Comparison of ENCODE assay signal across 9 cellular contexts in genomic region chr10:97632949-97633884, GRCh38. TPM values are rescaled to one million over a fixed set of nuclear protein-coding genes. Genes with fewer than 3 reads are reported as not detected.
DNase-seq lines count a peak whose midpoint lies in the region; ATAC-seq and TF ChIP-seq lines count a peak whose summit lies in the region.
"Had no signal": no experiment of that assay in that cellular context is flagged by ENCODE, and none has a peak within 500 bp of the region (broad histone marks: within the 10 kb centered on the region; RNA-seq: fewer than 3 reads in every experiment).

Gene MORN4, minus strand, starts transcription at chr10:97633500. Its CDS starts 13,847 bp downstream, at chr10:97619653.

- no peaks in the 10 kb centered on the region for H3K36me3 ChIP-seq in BE2C
- H3K36me3 ChIP-seq in duodenal mucosa (ENCODE audit: control insufficient read depth in 1 of 2, insufficient read depth in 2 of 2, low read length in 2 of 2), result no peaks in the 10 kb centered on the region

- DNase-seq in BE2C (peak; percentile 94), NCI-H748 (lab: John Stamatoyannopoulos, UW; ENCODE audit: unreplicated experiment) (peak; percentile 93), lower leg skin (ENCODE audit: low spot score in 2 of 2) (peak; percentile 93 to 99)
- DNase-seq in activated CD8-positive, alpha-beta T cell treated with anti-CD3 and anti-CD28 coated beads for 36 hours, result peak; percentile 93
- peak; percentile 94 for DNase-seq in stimulated activated CD4-positive, alpha-beta T cell treated with anti-CD3 and anti-CD28 coated beads, Interleukin-4, amount 100 ng/mL, for 24 hours

- H3K36me3 Mint-ChIP-seq in activated CD8-positive, alpha-beta T cell treated with anti-CD3 and anti-CD28 coated beads for 36 hours (ENCODE audit: low read depth), result no peaks in the 10 kb centered on the region

- intact Hi-C loops in activated CD8-positive, alpha-beta T cell treated with anti-CD3 and anti-CD28 coated beads for 36 hours (cut with micrococcal nuclease), result no loop called here
- intact Hi-C loops in lower leg skin (cut with DNase I; ENCODE audit: low total_unique reads), result no loop called here

- H3K4me3 Mint-ChIP-seq in activated CD8-positive, alpha-beta T cell treated with anti-CD3 and anti-CD28 coated beads for 36 hours, result peak within 1 kb of the TSS; percentile 93

- 2 to 4% methylated on average over 56 of the region's 62 CpGs for WGBS in lower leg skin, 2 donors

- H3K4me1 Mint-ChIP-seq in activated CD8-positive, alpha-beta T cell treated with anti-CD3 and anti-CD28 coated beads for 36 hours (ENCODE audit: low read depth), result peaks cover 14% of the 10 kb centered on the region

- POLR2A ChIA-PET in activated CD8-positive, alpha-beta T cell treated with anti-CD3 and anti-CD28 coated beads for 36 hours (lab: Charles Lee), result no interaction called here

- H3K4me1 ChIP-seq in BE2C (no peaks in the 10 kb centered on the region), duodenal mucosa (ENCODE audit: control insufficient read depth in 1 of 2, insufficient read depth in 2 of 2, low read length in 2 of 2) (peaks cover 8 to 11% of the 10 kb centered on the region in 2 donors)

- no peaks in the 10 kb centered on the region for H3K9me3 Mint-ChIP-seq in activated CD8-positive, alpha-beta T cell treated with anti-CD3 and anti-CD28 coated beads for 36 hours

- peak within 1 kb of the TSS; percentile 84 for H3K27ac Mint-ChIP-seq in activated CD8-positive, alpha-beta T cell treated with anti-CD3 and anti-CD28 coated beads for 36 hours

- H3K27me3 ChIP-seq in BE2C, result no peaks in the 10 kb centered on the region
- H3K27me3 ChIP-seq in duodenal mucosa (ENCODE audit: control insufficient read depth in 1 of 2, insufficient read depth in 2 of 2, low read length in 2 of 2), result no peaks in the 10 kb centered on the region

- ATAC-seq in GM19324 (IDR thresholded peaks at IDR 0.05; ENCODE audit: low FRiP score, unreplicated experiment) (peak; percentile 99), HG03457 (IDR thresholded peaks at IDR 0.05; ENCODE audit: unreplicated experiment) (peak; percentile 91)
- ATAC-seq in activated CD8-positive, alpha-beta T cell treated with anti-CD3 and anti-CD28 coated beads for 36 hours, result peak; percentile 98

- H3K4me3 ChIP-seq in BE2C (ENCODE audit: low read depth, low read length), result peak within 1 kb of the TSS; percentile 86
- H3K4me3 ChIP-seq in duodenal mucosa (ENCODE audit: low read depth in 1 of 2, low read length in 2 of 2), result peak within 1 kb of the TSS; percentile 95 to 98
- H3K4me3 ChIP-seq in lower leg skin (ENCODE audit: low read depth, poor library complexity, severe bottlenecking), result peak within 1 kb of the TSS; percentile 53
- H3K4me3 ChIP-seq: SK-N-MC had no signal

- H3K27ac ChIP-seq in duodenal mucosa (ENCODE audit: low read depth, low read length), result peak within 1 kb of the TSS; percentile 5
- H3K27ac ChIP-seq: SK-N-MC had no signal

- TF ChIP-seq CTCF in BE2C (IDR thresholded peaks at IDR 0.05; ENCODE audit: low read depth, low read length), result no peak
- no peak for TF ChIP-seq CTCF in activated CD8-positive, alpha-beta T cell treated with anti-CD3 and anti-CD28 coated beads for 36 hours (IDR thresholded peaks at IDR 0.05)
- no peak for TF ChIP-seq CTCF in lower leg skin (IDR thresholded peaks at IDR 0.05)

- H3K9me3 ChIP-seq in BE2C (no peaks in the 10 kb centered on the region), duodenal mucosa (ENCODE audit: control insufficient read depth in 1 of 2, low read length in 2 of 2) (no peaks in the 10 kb centered on the region)

- peak within 1 kb of the TSS; percentile 70 to 72 for H3K9ac ChIP-seq in duodenal mucosa (ENCODE audit: low read depth in 1 of 2, low read length in 2 of 2)

- CTCF ChIA-PET in activated CD8-positive, alpha-beta T cell treated with anti-CD3 and anti-CD28 coated beads for 36 hours (lab: Charles Lee), result interaction anchor here (0.9 to 1.2 kb wide), 2 partner anchors 9 to 12 kb away, joined by 3 read pairs; no protein-coding TSS in a partner anchor

- no peaks in the 10 kb centered on the region for H3K27me3 Mint-ChIP-seq in activated CD8-positive, alpha-beta T cell treated with anti-CD3 and anti-CD28 coated beads for 36 hours

- TF ChIP-seq POLR2A in lower leg skin (IDR thresholded peaks at IDR 0.05), result no peak

RNA-seq across cellular contexts. Expression of gene MORN4, which starts in this region (rescaled TPM):
- 15.5 TPM for polyA plus RNA-seq in BE2C (2012; ENCODE audit: insufficient read depth, insufficient read length, low read depth)
- 1 to 10 TPM; 3.2 to 3.9 TPM for total RNA-seq in activated CD8-positive, alpha-beta T cell treated with anti-CD3 and anti-CD28 coated beads for 36 hours
- 1 to 10 TPM; 1.6 to 7.5 (median 2.2) TPM for total RNA-seq in lower leg skin

Comparison
In these comparisons a context has a peak if more than half of its experiments do, and no peak if none do; other contexts are left out.
1. Peak in every context shown above with its lines: DNase-seq, ATAC-seq, H3K4me3 ChIP-seq and H3K27ac ChIP-seq.